In genomic region chr5:131416729-131417128, GRCh38 we compare ENCODE assay signal across 10 cellular contexts.
DNase-seq lines count a peak whose midpoint lies in the region; ATAC-seq and TF ChIP-seq lines count a peak whose summit lies in the region.
"Had no signal": no experiment of that assay in that cellular context is flagged by ENCODE, and none has a peak within 500 bp of the region (broad histone marks: within the 10 kb centered on the region; RNA-seq: fewer than 3 reads in every experiment).

No MANE protein-coding gene starts in this region.

- peaks cover 29% of the 10 kb centered on the region for H3K36me3 Mint-ChIP-seq in activated naive CD8-positive, alpha-beta T cell treated with anti-CD3 and anti-CD28 coated beads for 36 hours

- H3K9ac ChIP-seq in SK-N-SH: no peak overlapping the region

- peak; percentile 71 for ATAC-seq in GM18508 (IDR thresholded peaks at IDR 0.05; ENCODE audit: insufficient read depth, unreplicated experiment)
- peak; percentile 64 for ATAC-seq in HG03097 (IDR thresholded peaks at IDR 0.05; ENCODE audit: low FRiP score, unreplicated experiment)
- no peak for ATAC-seq in left ventricle myocardium superior

- CTCF ChIA-PET in SK-N-SH (lab: Yijun Ruan, JAX): interaction anchor here (0.6 to 2.6 kb wide), 5 partner anchors 11 to 545 kb away, joined by 3 to 11 read pairs (median 3); no protein-coding TSS in a partner anchor

- H3K27ac ChIP-seq in SK-N-SH (ENCODE audit: low read depth in 2 of 2, low read length in 1 of 2) (no peak overlapping the region), right atrium auricular region (no peak overlapping the region)
- H3K27ac ChIP-seq: coronary artery, psoas muscle had no signal

- H4K20me1 ChIP-seq in SK-N-SH (ENCODE audit: insufficient read depth): no peaks in the 10 kb centered on the region

- peaks cover 4% of the 10 kb centered on the region for H3F3A ChIP-seq in SK-N-SH (replicated peaks; ENCODE audit: insufficient read depth)

- no peaks in the 10 kb centered on the region for H3K27me3 Mint-ChIP-seq in activated naive CD8-positive, alpha-beta T cell treated with anti-CD3 and anti-CD28 coated beads for 36 hours

- intact Hi-C loops in left ventricle myocardium superior (cut with micrococcal nuclease): loop anchor here (10.0 kb wide), 1 partner anchor 242 kb away; the partner anchor contains the start of gene LYRM7

- H3K27ac Mint-ChIP-seq in activated naive CD8-positive, alpha-beta T cell treated with anti-CD3 and anti-CD28 coated beads for 36 hours: peak overlapping the region; percentile 80

- H2AFZ ChIP-seq in SK-N-SH (ENCODE audit: low read depth): no peak overlapping the region

- no peaks in the 10 kb centered on the region for H3K9me3 Mint-ChIP-seq in activated naive CD8-positive, alpha-beta T cell treated with anti-CD3 and anti-CD28 coated beads for 36 hours

- TF ChIP-seq CTCF in GM20000 (IDR thresholded peaks at IDR 0.05; ENCODE audit: extremely low read depth, missing control alignments): no peak
- TF ChIP-seq CTCF in SK-N-SH (IDR thresholded peaks at IDR 0.05): no peak
- TF ChIP-seq CTCF in right atrium auricular region (IDR thresholded peaks at IDR 0.05): no peak

- H3K9me3 ChIP-seq in SK-N-SH (no peaks in the 10 kb centered on the region), right atrium auricular region (no peaks in the 10 kb centered on the region)
- H3K9me3 ChIP-seq: psoas muscle had no signal

- DNase-seq in GM20000 (ENCODE audit: low spot score) (peak; percentile 17), SK-N-SH (no peak), right atrium auricular region (ENCODE audit: low spot score) (no peak), left ventricle myocardium superior (no peak), DMS153 (lab: John Stamatoyannopoulos, UW) (no peak)
- DNase-seq in activated naive CD8-positive, alpha-beta T cell treated with anti-CD3 and anti-CD28 coated beads for 36 hours: no peak

- no peaks in the 10 kb centered on the region for H3K9me2 ChIP-seq in SK-N-SH

- peaks cover 40% of the 10 kb centered on the region for H3K4me1 Mint-ChIP-seq in activated naive CD8-positive, alpha-beta T cell treated with anti-CD3 and anti-CD28 coated beads for 36 hours

- H3K79me2 ChIP-seq in SK-N-SH (ENCODE audit: insufficient read depth): no peaks in the 10 kb centered on the region

- H3K4me3 ChIP-seq in SK-N-SH (ENCODE audit: low read depth in 2 of 2, low read length in 1 of 2) (no peak overlapping the region), right atrium auricular region (no peak overlapping the region)
- H3K4me3 ChIP-seq: coronary artery, psoas muscle had no signal

- TF ChIP-seq EP300 in SK-N-SH (IDR thresholded peaks at IDR 0.05; ENCODE audit: borderline replicate concordance in 1 of 2, low read depth in 1 of 2, low read length in 1 of 2): no peak

- POLR2A ChIA-PET in SK-N-SH (lab: Yijun Ruan, JAX): no interaction called here

- 79% methylated on average over 3 of the region's 3 CpGs for WGBS in SK-N-SH (ENCODE audit: low lambda C conversion rate)

- H3K27me3 ChIP-seq in SK-N-SH (ENCODE audit: insufficient read depth): no peaks in the 10 kb centered on the region
- no peaks in the 10 kb centered on the region for H3K27me3 ChIP-seq in right atrium auricular region

- H3K36me3 ChIP-seq in SK-N-SH (replicated peaks in 1 of 2; ENCODE audit: control insufficient read depth in 1 of 2, insufficient read depth in 2 of 2, low read length in 1 of 2) (peaks cover 0 to under 1% of the 10 kb centered on the region in 2 experiments), right atrium auricular region (peaks cover 3% of the 10 kb centered on the region)

- peaks cover 0 to 2% of the 10 kb centered on the region in 2 experiments; a peak in 1 of 4 replicates for H3K4me1 ChIP-seq in SK-N-SH (ENCODE audit: control insufficient read depth in 1 of 2, insufficient read depth in 2 of 2, low read depth in 1 of 2, low read length in 1 of 2)
- H3K4me1 ChIP-seq in right atrium auricular region: no peaks in the 10 kb centered on the region
- H3K4me1 ChIP-seq: psoas muscle had no signal

- peak overlapping the region; percentile 11 for H3K4me3 Mint-ChIP-seq in activated naive CD8-positive, alpha-beta T cell treated with anti-CD3 and anti-CD28 coated beads for 36 hours

- H3K4me2 ChIP-seq in SK-N-SH: no peak overlapping the region

- no peak for TF ChIP-seq RAD21 in SK-N-SH (IDR thresholded peaks at IDR 0.05; ENCODE audit: low read length)

TF ChIP-seq in SK-N-SH, 30 proteins besides CTCF, POLR2A, EP300 and RAD21:
- no peak for TF ChIP-seq IRF3 (IDR thresholded peaks at IDR 0.05; ENCODE audit: low read depth, low read length)
- no peak for TF ChIP-seq EZH2phosphoT487 (IDR thresholded peaks at IDR 0.05; ENCODE audit: borderline replicate concordance, low read depth)
- no peak for TF ChIP-seq MAX (IDR thresholded peaks at IDR 0.05; ENCODE audit: low read depth)
- TF ChIP-seq CHD2 (IDR thresholded peaks at IDR 0.05; ENCODE audit: low read length, partially characterized antibody): no peak
- TF ChIP-seq GATA2 (CRISPR knock-in tag; IDR thresholded peaks at IDR 0.05): no peak
- TF ChIP-seq REST (IDR thresholded peaks at IDR 0.05; ENCODE audit: low read depth, low read length): no peak
- no peak for TF ChIP-seq FOSL2 (IDR thresholded peaks at IDR 0.05; ENCODE audit: borderline replicate concordance, low read depth)
- TF ChIP-seq FOXM1 (IDR thresholded peaks at IDR 0.05; ENCODE audit: low read depth): no peak
- no peak for TF ChIP-seq YY1 (IDR thresholded peaks at IDR 0.05; ENCODE audit: low read depth)
- TF ChIP-seq RCOR1 (IDR thresholded peaks at IDR 0.05; ENCODE audit: low read length): no peak
- TF ChIP-seq GABPA (IDR thresholded peaks at IDR 0.05; ENCODE audit: low read depth): no peak
- no peak for TF ChIP-seq NRF1 (IDR thresholded peaks at IDR 0.05; ENCODE audit: low read depth, low read length)
- TF ChIP-seq USF2 (IDR thresholded peaks at IDR 0.05; ENCODE audit: borderline replicate concordance, low read depth, low read length): no peak
- no peak for TF ChIP-seq TCF12 (IDR thresholded peaks at IDR 0.05)
- TF ChIP-seq POLR2AphosphoS5 (IDR thresholded peaks at IDR 0.05; ENCODE audit: low read depth, low read length): no peak
- no peak for TF ChIP-seq MEF2A (IDR thresholded peaks at IDR 0.05; ENCODE audit: borderline replicate concordance, low read depth)
- TF ChIP-seq SMC3 (IDR thresholded peaks at IDR 0.05; ENCODE audit: low read depth, low read length): no peak
- no peak for TF ChIP-seq JUND (IDR thresholded peaks at IDR 0.05)
- TF ChIP-seq ELF1 (IDR thresholded peaks at IDR 0.05): no peak
